ENCODE assay signal across 28 cellular contexts in genomic region chr3:50183755-50184154, GRCh38. TPM values are rescaled to one million over a fixed set of nuclear protein-coding genes. Genes with fewer than 3 reads are reported as not detected.
DNase-seq lines count a peak whose midpoint lies in the region; ATAC-seq and TF ChIP-seq lines count a peak whose summit lies in the region.
"Had no signal": no experiment of that assay in that cellular context is flagged by ENCODE, and none has a peak within 500 bp of the region (broad histone marks: within the 10 kb centered on the region; RNA-seq: fewer than 3 reads in every experiment).

No MANE protein-coding gene starts in this region.

- POLR2A ChIA-PET in Caco-2 (lab: Charles Lee) (no interaction called here), Panc1 (lab: Charles Lee) (no interaction called here)

- peaks cover 53% of the 10 kb centered on the region for H3K4me1 ChIP-seq in Caco-2
- H3K4me1 ChIP-seq in Panc1 (ENCODE audit: control insufficient read depth, insufficient read depth, low read length), result peaks cover 12% of the 10 kb centered on the region
- no peaks in the 10 kb centered on the region for H3K4me1 ChIP-seq in uterus

- H3K27me3 ChIP-seq in Caco-2 (replicated peaks; ENCODE audit: control insufficient read depth, insufficient read depth, low read length) (no peaks in the 10 kb centered on the region), Panc1 (ENCODE audit: control insufficient read depth, insufficient read depth, low read length) (no peaks in the 10 kb centered on the region), uterus (no peaks in the 10 kb centered on the region)
- H3K27me3 ChIP-seq: BLaER1, Peyer's patch had no signal

- H3K27ac ChIP-seq in Panc1 (ENCODE audit: low read length) (0 out of 2 replicates have a peak overlapping the region, but pooled peaks have one; percentile 39), uterus (no peak overlapping the region)
- H3K27ac ChIP-seq: BLaER1, GM23248, Peyer's patch, SK-N-MC had no signal

- H3K9me3 Mint-ChIP-seq in Caco-2 (ENCODE audit: unreplicated experiment) (no peaks in the 10 kb centered on the region), progenitor cell of endocrine pancreas (ENCODE audit: low read depth) (no peaks in the 10 kb centered on the region)
- H3K9me3 Mint-ChIP-seq: CD4-positive, alpha-beta T cell had no signal

- H3K4me3 Mint-ChIP-seq in Caco-2 (ENCODE audit: unreplicated experiment), result peak overlapping the region; percentile 6
- H3K4me3 Mint-ChIP-seq in progenitor cell of endocrine pancreas (ENCODE audit: low read depth), result no peak overlapping the region
- H3K4me3 Mint-ChIP-seq: CD4-positive, alpha-beta T cell had no signal

- ATAC-seq in Panc1 (no peak), esophagus mucosa (peak; percentile 1)
- ATAC-seq: HepG2 had no signal

- H3K27ac Mint-ChIP-seq in Caco-2 (ENCODE audit: unreplicated experiment), result peak overlapping the region; percentile 42
- H3K27ac Mint-ChIP-seq in progenitor cell of endocrine pancreas, result peak overlapping the region; percentile 78
- H3K27ac Mint-ChIP-seq: CD4-positive, alpha-beta T cell had no signal

- H3K9me3 ChIP-seq in Caco-2 (no peaks in the 10 kb centered on the region), Panc1 (ENCODE audit: control insufficient read depth, insufficient read depth, low read depth, low read length) (no peaks in the 10 kb centered on the region), uterus (no peaks in the 10 kb centered on the region)
- H3K9me3 ChIP-seq: BLaER1, Peyer's patch had no signal

- BruUV-seq in Caco-2 (replicated peaks; lab: Mats Ljungman, UMichigan) (no TSS peak), Panc1 (replicated peaks; lab: Mats Ljungman, UMichigan) (no TSS peak)

- in situ Hi-C loops in Panc1 (cut with HindIII; ENCODE audit: low pct_unique_long_range_greater_than_20kb, low sequenced_read_pairs), result no loop called here

- H3K36me3 ChIP-seq in Caco-2 (ENCODE audit: control insufficient read depth, insufficient read depth, low read length) (no peaks in the 10 kb centered on the region; the same call in 1 of the 2 replicates), Panc1 (ENCODE audit: control insufficient read depth, insufficient read depth, low read length) (no peaks in the 10 kb centered on the region; the same call in 1 of the 2 replicates), uterus (no peaks in the 10 kb centered on the region)

- no peaks in the 10 kb centered on the region for H3K27me3 Mint-ChIP-seq in Caco-2 (ENCODE audit: insufficient read depth, unreplicated experiment)
- H3K27me3 Mint-ChIP-seq in progenitor cell of endocrine pancreas, result no peaks in the 10 kb centered on the region
- H3K27me3 Mint-ChIP-seq: CD4-positive, alpha-beta T cell had no signal

- H3K36me3 Mint-ChIP-seq in Caco-2 (ENCODE audit: insufficient read depth, unreplicated experiment) (peaks cover 26% of the 10 kb centered on the region), progenitor cell of endocrine pancreas (ENCODE audit: insufficient read depth) (peaks cover 3% of the 10 kb centered on the region)

- TF ChIP-seq POLR2A in uterus (IDR thresholded peaks at IDR 0.05), result no peak

- DNase-seq in Caco-2, result peak in 1 of 2 experiments; percentile 57
- no peak for DNase-seq in Panc1 (ENCODE audit: low read depth, low spot score)
- no peak for DNase-seq in progenitor cell of endocrine pancreas (ENCODE audit: low spot score, unreplicated experiment)
- DNase-seq in Ammon's horn (ENCODE audit: low spot score), result no peak
- no peak for DNase-seq in NK-92 treated with Interleukin-12 subunit alpha and Interleukin-12 subunit beta, amount 100 ng/mL, for 24 hours (lab: John Stamatoyannopoulos, UW)
- DNase-seq in uterus, result no peak
- DNase-seq: CD4-positive, alpha-beta T cell; EL; GM23248; H7; KBM-7; MV-4-11; NCI-H1105; NCI-H1436 treated with DMSO at 0.1 percent for 48 hours; NCI-H187 treated with DMSO at 0.1 percent for 48 hours; NCI-H2107; NCI-H524; NCI-H82; Peyer's patch; SIG-M5 had no signal

- TF ChIP-seq CTCF in Caco-2 (IDR thresholded peaks at IDR 0.05; ENCODE audit: insufficient read depth in 1 of 2, low read depth in 1 of 2, low read length in 1 of 2, severe bottlenecking in 1 of 2, unreplicated experiment in 1 of 2) (no peak), Panc1 (IDR thresholded peaks at IDR 0.05) (no peak), progenitor cell of endocrine pancreas (IDR thresholded peaks at IDR 0.05; ENCODE audit: unreplicated experiment) (no peak), uterus (IDR thresholded peaks at IDR 0.05) (no peak)

- H3K4me1 Mint-ChIP-seq in Caco-2 (ENCODE audit: low read depth, unreplicated experiment) (peaks cover 34% of the 10 kb centered on the region), progenitor cell of endocrine pancreas (ENCODE audit: low read depth) (peaks cover 17% of the 10 kb centered on the region)

- H3K4me3 ChIP-seq in Caco-2 (ENCODE audit: low read depth, low read length) (no peak overlapping the region), Panc1 (ENCODE audit: low read depth in 2 of 2, low read length in 2 of 2) (no peak overlapping the region), uterus (no peak overlapping the region)
- H3K4me3 ChIP-seq: BLaER1, GM23248, Peyer's patch, SK-N-MC had no signal

- intact Hi-C loops in Caco-2 (cut with micrococcal nuclease; ENCODE audit: unreplicated experiment) (no loop called here), Panc1 (cut with micrococcal nuclease; ENCODE audit: unreplicated experiment) (no loop called here), uterus (cut with DNase I; ENCODE audit: low total_unique reads) (no loop called here)

- CTCF ChIA-PET in Caco-2 (lab: Charles Lee), result interaction anchor here (0.8 to 2.4 kb wide), 2 partner anchors 12 to 63 kb away, joined by 3 to 7 read pairs; no protein-coding TSS in a partner anchor
- CTCF ChIA-PET in Panc1 (lab: Charles Lee), result no interaction called here

RNA-seq across cellular contexts. Expression of gene GNAT1, which starts 7.7 kb away (rescaled TPM):
- total RNA-seq in Caco-2 (2022) (0.50 TPM in 1 of 2 replicates, not detected in the other), Panc1 (2021; ENCODE audit: unreplicated experiment) (not detected), esophagus mucosa (0.08 TPM), progenitor cell of endocrine pancreas (0.12 and 0.91 TPM in 2 replicates), uterus (not detected)
- not detected for polyA plus RNA-seq in Panc1 (2012; ENCODE audit: insufficient read length)
- total RNA-seq: A172, GM23248, H7, HT1080, LHCN-M2, MCF 10A, Peyer's patch had no signal
- polyA plus RNA-seq: GM23248, HepG2 had no signal

RNA-seq across cellular contexts. Expression of gene SLC38A3, which starts 21.3 kb away (rescaled TPM):
- total RNA-seq in Caco-2 (2022) (11.4 and 16.8 TPM in 2 replicates), Panc1 (2021; ENCODE audit: unreplicated experiment) (6.0 TPM), esophagus mucosa (0.60 TPM), progenitor cell of endocrine pancreas (43.5 and 44.7 TPM in 2 replicates), uterus (1 to 10 TPM in 1 of 4 donors, under 1 TPM in 1, not detected in 2; 0.69 to 4.1 TPM)
- 10.6 TPM for polyA plus RNA-seq in Panc1 (2012; ENCODE audit: insufficient read length)
- total RNA-seq: A172, GM23248, HT1080, MCF 10A had no signal

RNA-seq across cellular contexts. Expression of gene SEMA3F, which starts 28.6 kb away (rescaled TPM):
- 11.3 and 16.5 TPM in 2 replicates for total RNA-seq in Caco-2 (2022)
- total RNA-seq in Panc1 (2021; ENCODE audit: unreplicated experiment), result 69.6 TPM
- 104 TPM for polyA plus RNA-seq in Panc1 (2012; ENCODE audit: insufficient read length)
- 72.7 TPM for total RNA-seq in esophagus mucosa
- total RNA-seq in progenitor cell of endocrine pancreas, result 23.6 and 26.5 TPM in 2 replicates
- total RNA-seq in uterus, result 10 to 100 TPM; 10.5 to 33.1 (median 12.9) TPM

RNA-seq across cellular contexts. Expression of gene GNAI2, which starts 52.2 kb away (rescaled TPM):
- total RNA-seq in Caco-2 (2022) (59.3 and 62.0 TPM in 2 replicates), Panc1 (2021; ENCODE audit: unreplicated experiment) (170 TPM), esophagus mucosa (92.0 TPM), progenitor cell of endocrine pancreas (158 and 171 TPM in 2 replicates), uterus (100 to 1,000 TPM; 123 to 325 (median 173) TPM)
- 252 TPM for polyA plus RNA-seq in Panc1 (2012; ENCODE audit: insufficient read length)
